Comparison of ENCODE assay signal across 12 cellular contexts in the genomic region with DNA sequence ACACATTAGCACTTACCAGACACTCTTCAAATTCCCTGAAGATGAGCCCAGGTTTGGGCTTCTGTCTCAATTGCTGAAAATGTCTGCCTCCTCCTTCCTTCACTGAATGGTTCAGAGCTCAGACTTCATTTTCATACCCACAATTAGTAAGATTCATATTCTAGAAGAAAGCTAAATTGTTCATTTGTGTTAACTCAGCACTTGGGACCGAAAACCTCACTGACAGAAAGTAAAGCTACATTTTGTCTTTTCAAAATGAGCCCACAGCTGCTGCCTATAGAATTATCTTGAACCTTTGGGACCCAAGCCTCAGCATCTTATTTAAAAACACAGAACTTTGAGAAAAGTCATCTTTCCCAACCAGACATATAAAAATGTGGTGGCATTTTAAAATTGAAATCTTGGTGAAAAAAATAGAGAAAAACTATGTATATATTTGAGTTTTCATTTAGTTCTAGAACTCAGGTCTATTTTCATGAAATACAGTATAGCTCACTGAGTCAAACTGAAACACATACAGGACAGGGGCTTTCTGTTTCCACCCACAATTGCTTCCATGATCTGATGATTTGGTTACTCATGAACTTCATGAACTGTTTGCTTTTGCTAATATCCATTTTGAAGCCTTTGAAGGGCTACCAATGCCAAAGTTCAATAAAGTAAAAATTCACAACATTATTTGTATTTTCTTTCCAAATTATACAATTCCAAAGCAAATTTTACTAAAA.
DNase-seq lines count a peak whose midpoint lies in the region; ATAC-seq and TF ChIP-seq lines count a peak whose summit lies in the region.
"Had no signal": no experiment of that assay in that cellular context is flagged by ENCODE, and none has a peak within 500 bp of the region (broad histone marks: within the 10 kb centered on the region; RNA-seq: fewer than 3 reads in every experiment).

No MANE protein-coding gene starts in this region.

- intact Hi-C loops in activated CD4-positive, alpha-beta T cell treated with anti-CD3 and anti-CD28 coated beads, Interleukin-2, amount 10 ng/mL, durations not matched to agents 24 days and 14 days (cut with micrococcal nuclease): loop anchor here (1.0 kb wide), 1 partner anchor 147 kb away; no protein-coding TSS in a partner anchor
- intact Hi-C loops in left ventricle myocardium inferior (cut with micrococcal nuclease): no loop called here

- no peak overlapping the region for H3K27ac ChIP-seq in left ventricle myocardium inferior (replicated peaks)
- no peak overlapping the region for H3K27ac ChIP-seq in RWPE1
- H3K27ac ChIP-seq: A549, epithelial cell of prostate, thyroid gland had no signal

- peak; percentile 64 for DNase-seq in activated CD4-positive, alpha-beta T cell treated with anti-CD3 and anti-CD28 coated beads, Interleukin-2, amount 10 ng/mL, durations not matched to agents 24 days and 14 days
- no peak for DNase-seq in activated CD4-positive, alpha-beta T cell treated with anti-CD3 and anti-CD28 coated beads, Interleukin-2, amount 10 ng/mL, durations not matched to agents 7 days and 5 days
- DNase-seq in left ventricle myocardium inferior (no peak), hippocampal formation (lab: John Stamatoyannopoulos, UW) (no peak), RWPE1 (ENCODE audit: low spot score) (no peak)
- DNase-seq: thyroid gland had no signal

- H3K36me3 Mint-ChIP-seq in activated CD4-positive, alpha-beta T cell treated with anti-CD3 and anti-CD28 coated beads, Interleukin-2, amount 10 ng/mL, durations not matched to agents 24 days and 14 days (ENCODE audit: low read depth): no peaks in the 10 kb centered on the region
- H3K36me3 Mint-ChIP-seq in activated CD4-positive, alpha-beta T cell treated with anti-CD3 and anti-CD28 coated beads, Interleukin-2, amount 10 ng/mL, durations not matched to agents 7 days and 5 days (ENCODE audit: low read depth): no peaks in the 10 kb centered on the region
- no peaks in the 10 kb centered on the region for H3K36me3 Mint-ChIP-seq in activated naive CD8-positive, alpha-beta T cell

- peak overlapping the region; percentile 77 for H3K27ac Mint-ChIP-seq in activated CD4-positive, alpha-beta T cell treated with anti-CD3 and anti-CD28 coated beads, Interleukin-2, amount 10 ng/mL, durations not matched to agents 24 days and 14 days
- no peak overlapping the region for H3K27ac Mint-ChIP-seq in activated CD4-positive, alpha-beta T cell treated with anti-CD3 and anti-CD28 coated beads, Interleukin-2, amount 10 ng/mL, durations not matched to agents 7 days and 5 days
- peak overlapping the region; percentile 41 for H3K27ac Mint-ChIP-seq in activated naive CD8-positive, alpha-beta T cell

- H3K36me3 ChIP-seq in left ventricle myocardium inferior: no peaks in the 10 kb centered on the region
- H3K36me3 ChIP-seq: thyroid gland had no signal

- no peaks in the 10 kb centered on the region for H3K4me1 ChIP-seq in left ventricle myocardium inferior
- H3K4me1 ChIP-seq: thyroid gland had no signal

- H3K9me3 ChIP-seq in left ventricle myocardium inferior (replicated peaks): no peaks in the 10 kb centered on the region
- H3K9me3 ChIP-seq: A549, thyroid gland had no signal

- H3K4me3 Mint-ChIP-seq in activated CD4-positive, alpha-beta T cell treated with anti-CD3 and anti-CD28 coated beads, Interleukin-2, amount 10 ng/mL, durations not matched to agents 24 days and 14 days: peak overlapping the region; percentile 5
- no peak overlapping the region for H3K4me3 Mint-ChIP-seq in activated CD4-positive, alpha-beta T cell treated with anti-CD3 and anti-CD28 coated beads, Interleukin-2, amount 10 ng/mL, durations not matched to agents 7 days and 5 days
- no peak overlapping the region for H3K4me3 Mint-ChIP-seq in activated naive CD8-positive, alpha-beta T cell
- H3K4me3 Mint-ChIP-seq: neural crest cell had no signal

- CTCF ChIA-PET in activated CD4-positive, alpha-beta T cell treated with anti-CD3 and anti-CD28 coated beads, Interleukin-2, amount 10 ng/mL, durations not matched to agents 7 days and 5 days (lab: Charles Lee): no interaction called here
- CTCF ChIA-PET in RWPE1 (lab: Yijun Ruan, JAX): no interaction called here

- peaks cover 2% of the 10 kb centered on the region for H3K27me3 Mint-ChIP-seq in activated CD4-positive, alpha-beta T cell treated with anti-CD3 and anti-CD28 coated beads, Interleukin-2, amount 10 ng/mL, durations not matched to agents 24 days and 14 days
- H3K27me3 Mint-ChIP-seq in activated CD4-positive, alpha-beta T cell treated with anti-CD3 and anti-CD28 coated beads, Interleukin-2, amount 10 ng/mL, durations not matched to agents 7 days and 5 days: no peaks in the 10 kb centered on the region
- H3K27me3 Mint-ChIP-seq in activated naive CD8-positive, alpha-beta T cell: peaks cover 13% of the 10 kb centered on the region

- H3K4me1 Mint-ChIP-seq in activated CD4-positive, alpha-beta T cell treated with anti-CD3 and anti-CD28 coated beads, Interleukin-2, amount 10 ng/mL, durations not matched to agents 24 days and 14 days: peaks cover 13% of the 10 kb centered on the region
- peaks cover 10% of the 10 kb centered on the region for H3K4me1 Mint-ChIP-seq in activated CD4-positive, alpha-beta T cell treated with anti-CD3 and anti-CD28 coated beads, Interleukin-2, amount 10 ng/mL, durations not matched to agents 7 days and 5 days
- peaks cover 10% of the 10 kb centered on the region for H3K4me1 Mint-ChIP-seq in activated naive CD8-positive, alpha-beta T cell (ENCODE audit: low read depth)
- H3K4me1 Mint-ChIP-seq: neural crest cell had no signal

- no peak overlapping the region for H3K4me3 ChIP-seq in left ventricle myocardium inferior
- H3K4me3 ChIP-seq: A549, thyroid gland had no signal

- peaks cover 88% of the 10 kb centered on the region for H3K27me3 ChIP-seq in left ventricle myocardium inferior (ENCODE audit: low read depth)
- H3K27me3 ChIP-seq: thyroid gland had no signal

- H3K9me3 Mint-ChIP-seq in activated CD4-positive, alpha-beta T cell treated with anti-CD3 and anti-CD28 coated beads, Interleukin-2, amount 10 ng/mL, durations not matched to agents 24 days and 14 days: no peaks in the 10 kb centered on the region
- H3K9me3 Mint-ChIP-seq in activated CD4-positive, alpha-beta T cell treated with anti-CD3 and anti-CD28 coated beads, Interleukin-2, amount 10 ng/mL, durations not matched to agents 7 days and 5 days: no peaks in the 10 kb centered on the region
- H3K9me3 Mint-ChIP-seq in activated naive CD8-positive, alpha-beta T cell (ENCODE audit: low read depth): no peaks in the 10 kb centered on the region
- H3K9me3 Mint-ChIP-seq: neural crest cell had no signal

- no peak for TF ChIP-seq CTCF in left ventricle myocardium inferior (IDR thresholded peaks at IDR 0.05; ENCODE audit: borderline replicate concordance)
- no peak for TF ChIP-seq CTCF in RWPE1 (conservative IDR thresholded peaks at IDR 0.05; ENCODE audit: low read depth)

- POLR2A ChIA-PET in activated CD4-positive, alpha-beta T cell treated with anti-CD3 and anti-CD28 coated beads, Interleukin-2, amount 10 ng/mL, durations not matched to agents 7 days and 5 days (lab: Charles Lee): no interaction called here
- POLR2A ChIA-PET in RWPE1 (lab: Yijun Ruan, JAX; ENCODE audit: low non-redundant PET): no interaction called here

- ATAC-seq in GM21390 (IDR thresholded peaks at IDR 0.05; ENCODE audit: unreplicated experiment): peak; percentile 73
- ATAC-seq in HG03064 (IDR thresholded peaks at IDR 0.05; ENCODE audit: low read depth, unreplicated experiment): peak; percentile 78
- ATAC-seq: A549 had no signal
